In genomic region chr13:76440568-76440967, GRCh38 we compare ENCODE assay signal across 9 cellular contexts.
DNase-seq lines count a peak whose midpoint lies in the region; ATAC-seq and TF ChIP-seq lines count a peak whose summit lies in the region.
"Had no signal": no experiment of that assay in that cellular context is flagged by ENCODE, and none has a peak within 500 bp of the region (broad histone marks: within the 10 kb centered on the region; RNA-seq: fewer than 3 reads in every experiment).

No MANE protein-coding gene starts in this region.

- H3K4me3 Mint-ChIP-seq in osteocyte (ENCODE audit: unreplicated experiment): no peak overlapping the region
- no peak overlapping the region for H3K4me3 Mint-ChIP-seq in neural progenitor cell
- no peak overlapping the region for H3K4me3 Mint-ChIP-seq in activated T-helper 2 cell treated with anti-CD3 and anti-CD28 coated beads, Interferon-gamma antibody, Interleukin-2, Interleukin-4, amounts not matched to agents 10 μg/mL and 5 μg/mL and 100 μg/mL, durations not matched to agents 14 hours and 24 hours and 36 hours (ENCODE audit: low read depth)

- no peaks in the 10 kb centered on the region for H4K20me1 ChIP-seq in neural progenitor cell (ENCODE audit: low read depth)

- H3K27me3 ChIP-seq in neural progenitor cell: no peaks in the 10 kb centered on the region

- H3K4me3 ChIP-seq in neural progenitor cell: no peak overlapping the region

- H3K9me3 ChIP-seq in neural progenitor cell (ENCODE audit: low read depth): no peaks in the 10 kb centered on the region

- no peaks in the 10 kb centered on the region for H3K79me2 ChIP-seq in neural progenitor cell (ENCODE audit: low read depth)

- H3F3A ChIP-seq in neural progenitor cell (ENCODE audit: low read depth): no peaks in the 10 kb centered on the region

- H3K36me3 Mint-ChIP-seq in osteocyte (ENCODE audit: unreplicated experiment) (no peaks in the 10 kb centered on the region), neural progenitor cell (no peaks in the 10 kb centered on the region)
- H3K36me3 Mint-ChIP-seq in activated T-helper 2 cell treated with anti-CD3 and anti-CD28 coated beads, Interferon-gamma antibody, Interleukin-2, Interleukin-4, amounts not matched to agents 10 μg/mL and 5 μg/mL and 100 μg/mL, durations not matched to agents 14 hours and 24 hours and 36 hours (ENCODE audit: low read depth): no peaks in the 10 kb centered on the region

- no peak overlapping the region for H3K27ac Mint-ChIP-seq in osteocyte (ENCODE audit: unreplicated experiment)
- no peak overlapping the region for H3K27ac Mint-ChIP-seq in neural progenitor cell
- no peak overlapping the region for H3K27ac Mint-ChIP-seq in activated T-helper 2 cell treated with anti-CD3 and anti-CD28 coated beads, Interferon-gamma antibody, Interleukin-2, Interleukin-4, amounts not matched to agents 10 μg/mL and 5 μg/mL and 100 μg/mL, durations not matched to agents 14 hours and 24 hours and 36 hours

- ATAC-seq in GM18861 (IDR thresholded peaks at IDR 0.05; ENCODE audit: unreplicated experiment): peak; percentile 91
- peak; percentile 84 for ATAC-seq in GM21825 (IDR thresholded peaks at IDR 0.05; ENCODE audit: unreplicated experiment)
- peak; percentile 96 for ATAC-seq in HG03520 (IDR thresholded peaks at IDR 0.05; ENCODE audit: unreplicated experiment)

- H3K27ac ChIP-seq in neural progenitor cell: no peak overlapping the region

- no peak overlapping the region for H2AFZ ChIP-seq in neural progenitor cell (replicated peaks)

- H3K36me3 ChIP-seq in neural progenitor cell: no peaks in the 10 kb centered on the region

- DNase-seq in globus pallidus (ENCODE audit: low spot score) (peak; percentile 20), osteocyte (ENCODE audit: extremely low spot score, unreplicated experiment) (no peak), neural progenitor cell (ENCODE audit: low spot score) (no peak)
- no peak for DNase-seq in effector CD4-positive, alpha-beta T cell
- DNase-seq in activated T-helper 2 cell treated with anti-CD3 and anti-CD28 coated beads, Interferon-gamma antibody, Interleukin-2, Interleukin-4, amounts not matched to agents 10 μg/mL and 5 μg/mL and 100 μg/mL, durations not matched to agents 14 hours and 24 hours and 36 hours (ENCODE audit: low spot score): no peak
- DNase-seq: activated CD4-positive, CD25-positive, alpha-beta regulatory T cell treated with anti-CD3 and anti-CD28 coated beads, Interleukin-2, amount 50 U/mL, for 72 hours had no signal

- no peaks in the 10 kb centered on the region for H3K4me1 ChIP-seq in neural progenitor cell

- TF ChIP-seq CTCF in osteocyte (IDR thresholded peaks at IDR 0.05) (no peak), neural progenitor cell (IDR thresholded peaks at IDR 0.05) (no peak)

- H3K27me3 Mint-ChIP-seq in osteocyte (ENCODE audit: unreplicated experiment) (peaks cover 6% of the 10 kb centered on the region), neural progenitor cell (ENCODE audit: insufficient read depth, low read depth) (peaks cover 2% of the 10 kb centered on the region)
- no peaks in the 10 kb centered on the region for H3K27me3 Mint-ChIP-seq in activated T-helper 2 cell treated with anti-CD3 and anti-CD28 coated beads, Interferon-gamma antibody, Interleukin-2, Interleukin-4, amounts not matched to agents 10 μg/mL and 5 μg/mL and 100 μg/mL, durations not matched to agents 14 hours and 24 hours and 36 hours (ENCODE audit: low read depth)

- no peak overlapping the region for H3K4me2 ChIP-seq in neural progenitor cell

- peaks cover 12% of the 10 kb centered on the region for H3K9me3 Mint-ChIP-seq in osteocyte (ENCODE audit: unreplicated experiment)
- H3K9me3 Mint-ChIP-seq in neural progenitor cell: peaks cover 5% of the 10 kb centered on the region
- no peaks in the 10 kb centered on the region for H3K9me3 Mint-ChIP-seq in activated T-helper 2 cell treated with anti-CD3 and anti-CD28 coated beads, Interferon-gamma antibody, Interleukin-2, Interleukin-4, amounts not matched to agents 10 μg/mL and 5 μg/mL and 100 μg/mL, durations not matched to agents 14 hours and 24 hours and 36 hours

- no peak overlapping the region for H3K9ac ChIP-seq in neural progenitor cell

- intact Hi-C loops in activated T-helper 2 cell treated with anti-CD3 and anti-CD28 coated beads, Interferon-gamma antibody, Interleukin-2, Interleukin-4, amounts not matched to agents 10 μg/mL and 5 μg/mL and 100 μg/mL, durations not matched to agents 14 hours and 24 hours and 36 hours (cut with micrococcal nuclease): no loop called here

- H3K4me1 Mint-ChIP-seq in osteocyte (ENCODE audit: unreplicated experiment): no peaks in the 10 kb centered on the region
- no peaks in the 10 kb centered on the region for H3K4me1 Mint-ChIP-seq in neural progenitor cell
- no peaks in the 10 kb centered on the region for H3K4me1 Mint-ChIP-seq in activated T-helper 2 cell treated with anti-CD3 and anti-CD28 coated beads, Interferon-gamma antibody, Interleukin-2, Interleukin-4, amounts not matched to agents 10 μg/mL and 5 μg/mL and 100 μg/mL, durations not matched to agents 14 hours and 24 hours and 36 hours (ENCODE audit: low read depth)
